In genomic region chr6:315921-316752, GRCh38 we compare ENCODE assay signal across 18 cellular contexts. TPM values are rescaled to one million over a fixed set of nuclear protein-coding genes. Genes with fewer than 3 reads are reported as not detected.
DNase-seq lines count a peak whose midpoint lies in the region; ATAC-seq, FAIRE-seq and TF ChIP-seq lines count a peak whose summit lies in the region.
"Had no signal": no experiment of that assay in that cellular context is flagged by ENCODE, and none has a peak within 500 bp of the region (broad histone marks: within the 10 kb centered on the region; RNA-seq: fewer than 3 reads in every experiment).

No MANE protein-coding gene starts in this region.

- POLR2A ChIA-PET in endothelial cell of umbilical vein (lab: Charles Lee) = no interaction called here

- TF ChIP-seq POLR2A in endothelial cell of umbilical vein (IDR thresholded peaks at IDR 0.05; ENCODE audit: low read depth, low read length) = no peak

- CTCF ChIA-PET in endothelial cell of umbilical vein (lab: Charles Lee) = interaction anchor here (0.6 to 1.0 kb wide), 2 partner anchors 10 to 419 kb away, joined by 3 to 4 read pairs; no protein-coding TSS in a partner anchor

- H3K27ac Mint-ChIP-seq in CD4-positive, CD25-positive, alpha-beta regulatory T cell = peak overlapping the region; percentile 4 to 16 (median 4)
- no peak overlapping the region for H3K27ac Mint-ChIP-seq in stimulated activated effector memory CD8-positive, alpha-beta T cell treated with anti-CD3 and anti-CD28 coated beads, Interleukin-12 subunit alpha, Interleukin-12 subunit beta, amount 100 ng/mL, for 72 hours
- no peak overlapping the region for H3K27ac Mint-ChIP-seq in endodermal cell

- 88% methylated on average over 9 to 10 of the region's 10 CpGs for whole genome bisulfite sequencing in endodermal cell (ENCODE audit: insufficient coverage in 1 of 2, insufficient read length in 1 of 2), 2 experiments

- TF ChIP-seq CTCF in endothelial cell of umbilical vein (IDR thresholded peaks at IDR 0.05; ENCODE audit: extremely low read depth in 1 of 2, insufficient read depth in 1 of 2, low read depth in 1 of 2, low read length in 2 of 2) = no peak
- no peak for TF ChIP-seq CTCF in endodermal cell (conservative IDR thresholded peaks at IDR 0.05)

- H3K4me2 ChIP-seq in endothelial cell of umbilical vein (ENCODE audit: insufficient read depth, low read length) = no peak overlapping the region

- H4K20me1 ChIP-seq in endothelial cell of umbilical vein (replicated peaks; ENCODE audit: control insufficient read depth, extremely low read depth, insufficient read depth, low read length) = peaks cover 3% of the 10 kb centered on the region

- H3K27me3 ChIP-seq in CD4-positive, CD25-positive, alpha-beta regulatory T cell (ENCODE audit: control insufficient read depth, insufficient read depth, low read length) = no peaks in the 10 kb centered on the region
- no peaks in the 10 kb centered on the region for H3K27me3 ChIP-seq in endothelial cell of umbilical vein (ENCODE audit: control insufficient read depth in 2 of 2, insufficient read depth in 2 of 2, low read length in 2 of 2)
- H3K27me3 ChIP-seq in endodermal cell (ENCODE audit: control insufficient read depth, insufficient read depth, low read length, poor library complexity, severe bottlenecking) = no peaks in the 10 kb centered on the region
- H3K27me3 ChIP-seq: gastroesophageal sphincter had no signal

- no peak overlapping the region for H3K27ac ChIP-seq in CD4-positive, CD25-positive, alpha-beta regulatory T cell (ENCODE audit: insufficient read depth, low read length, poor library complexity, severe bottlenecking)
- no peak overlapping the region for H3K27ac ChIP-seq in endothelial cell of umbilical vein (ENCODE audit: insufficient read depth, low read depth, low read length)
- H3K27ac ChIP-seq in endodermal cell (ENCODE audit: low read depth, low read length) = no peak overlapping the region
- H3K27ac ChIP-seq: gastroesophageal sphincter, left ventricle myocardium inferior, RWPE1 had no signal

- no peak for ATAC-seq in CD4-positive, CD25-positive, alpha-beta regulatory T cell (ENCODE audit: low read depth in 2 of 2)
- ATAC-seq in HG03108 (IDR thresholded peaks at IDR 0.05; ENCODE audit: unreplicated experiment) (peak; percentile 23), HG02981 (IDR thresholded peaks at IDR 0.05; ENCODE audit: unreplicated experiment) (no peak)
- ATAC-seq in stimulated activated effector memory CD8-positive, alpha-beta T cell treated with anti-CD3 and anti-CD28 coated beads, Interleukin-12 subunit alpha, Interleukin-12 subunit beta, amount 100 ng/mL, for 72 hours = no peak
- ATAC-seq: gastroesophageal sphincter; naive thymus-derived CD4-positive, alpha-beta T cell had no signal

- no TSS peak for BruUV-seq in endothelial cell of umbilical vein (replicated peaks; lab: Mats Ljungman, UMichigan)

- peaks cover 26 to 52% (median 46%) of the 10 kb centered on the region in 4 donors for H3K4me1 Mint-ChIP-seq in CD4-positive, CD25-positive, alpha-beta regulatory T cell
- peaks cover 34% of the 10 kb centered on the region for H3K4me1 Mint-ChIP-seq in stimulated activated effector memory CD8-positive, alpha-beta T cell treated with anti-CD3 and anti-CD28 coated beads, Interleukin-12 subunit alpha, Interleukin-12 subunit beta, amount 100 ng/mL, for 72 hours
- peaks cover 2% of the 10 kb centered on the region for H3K4me1 Mint-ChIP-seq in endodermal cell

- no peak overlapping the region for H3K4me3 ChIP-seq in CD4-positive, CD25-positive, alpha-beta regulatory T cell (ENCODE audit: low read depth, low read length)
- no peak overlapping the region for H3K4me3 ChIP-seq in endothelial cell of umbilical vein (replicated peaks in 1 of 3; ENCODE audit: insufficient read depth in 1 of 3, low read depth in 1 of 3, low read length in 3 of 3)
- no peak overlapping the region for H3K4me3 ChIP-seq in endodermal cell (ENCODE audit: low read length)
- H3K4me3 ChIP-seq: gastroesophageal sphincter, left ventricle myocardium inferior had no signal

- H2AFZ ChIP-seq in endothelial cell of umbilical vein (ENCODE audit: low read depth, low read length) = no peak overlapping the region

- intact Hi-C loops in endothelial cell of umbilical vein (cut with micrococcal nuclease) = no loop called here

- H3K4me1 ChIP-seq in CD4-positive, CD25-positive, alpha-beta regulatory T cell (ENCODE audit: control insufficient read depth, insufficient read depth, low read length, poor library complexity, severe bottlenecking) = peaks cover 31% of the 10 kb centered on the region
- H3K4me1 ChIP-seq in endothelial cell of umbilical vein (ENCODE audit: control insufficient read depth, extremely low read depth, insufficient read depth, low read length) (no peaks in the 10 kb centered on the region), endodermal cell (ENCODE audit: control insufficient read depth, insufficient read depth, low read length) (no peaks in the 10 kb centered on the region)

- no peaks in the 10 kb centered on the region for H3K9me1 ChIP-seq in endothelial cell of umbilical vein (replicated peaks; ENCODE audit: control insufficient read depth, extremely low read depth, insufficient read depth, low read length)

- no peaks in the 10 kb centered on the region for H3K27me3 Mint-ChIP-seq in CD4-positive, CD25-positive, alpha-beta regulatory T cell
- no peaks in the 10 kb centered on the region for H3K27me3 Mint-ChIP-seq in endodermal cell (ENCODE audit: insufficient read depth)
- H3K27me3 Mint-ChIP-seq: naive thymus-derived CD4-positive, alpha-beta T cell had no signal

- DNase-seq in CD4-positive, CD25-positive, alpha-beta regulatory T cell = peak in 1 of 3 donors; percentile 33
- DNase-seq in GM19239 (ENCODE audit: insufficient read length, low spot score) = no peak
- no peak for DNase-seq in endothelial cell of umbilical vein (ENCODE audit: low read depth, low spot score)
- DNase-seq in stimulated activated effector memory CD8-positive, alpha-beta T cell treated with anti-CD3 and anti-CD28 coated beads, Interleukin-12 subunit alpha, Interleukin-12 subunit beta, amount 100 ng/mL, for 72 hours (ENCODE audit: low spot score in 2 of 2) = no peak
- DNase-seq in endodermal cell = no peak
- no peak for DNase-seq in activated CD4-positive, alpha-beta T cell treated with anti-CD3 and anti-CD28 coated beads, Interleukin-2, amount 50 U/mL, for 1 hour
- DNase-seq: activated CD8-positive, alpha-beta memory T cell treated with anti-CD3 and anti-CD28 coated beads for 24 hours; activated effector memory CD4-positive, alpha-beta T cell treated with Interleukin-2 at 50 U/mL for 16 hours; IMR-90; left ventricle myocardium inferior; naive thymus-derived CD4-positive, alpha-beta T cell; NCI-H1092; NCI-H82; posterior cingulate gyrus had no signal

- H3K36me3 Mint-ChIP-seq in CD4-positive, CD25-positive, alpha-beta regulatory T cell = peaks cover 6% of the 10 kb centered on the region
- peaks cover 12% of the 10 kb centered on the region for H3K36me3 Mint-ChIP-seq in stimulated activated effector memory CD8-positive, alpha-beta T cell treated with anti-CD3 and anti-CD28 coated beads, Interleukin-12 subunit alpha, Interleukin-12 subunit beta, amount 100 ng/mL, for 72 hours
- H3K36me3 Mint-ChIP-seq in endodermal cell (ENCODE audit: low read depth) = peaks cover 5% of the 10 kb centered on the region

- H3K4me3 Mint-ChIP-seq in CD4-positive, CD25-positive, alpha-beta regulatory T cell = peak overlapping the region in 1 of 4 donors; percentile 20
- H3K4me3 Mint-ChIP-seq in stimulated activated effector memory CD8-positive, alpha-beta T cell treated with anti-CD3 and anti-CD28 coated beads, Interleukin-12 subunit alpha, Interleukin-12 subunit beta, amount 100 ng/mL, for 72 hours = no peak overlapping the region
- no peak overlapping the region for H3K4me3 Mint-ChIP-seq in endodermal cell
- H3K4me3 Mint-ChIP-seq: naive thymus-derived CD4-positive, alpha-beta T cell had no signal

- dilution Hi-C loops in endothelial cell of umbilical vein (cut with MboI; ENCODE audit: extremely low pct_ligation_motif_present, low sequenced_read_pairs) = no loop called here

- H3K9me3 Mint-ChIP-seq in CD4-positive, CD25-positive, alpha-beta regulatory T cell = peaks cover 0 to 4% (median 0%) of the 10 kb centered on the region in 7 donors
- no peaks in the 10 kb centered on the region for H3K9me3 Mint-ChIP-seq in stimulated activated effector memory CD8-positive, alpha-beta T cell treated with anti-CD3 and anti-CD28 coated beads, Interleukin-12 subunit alpha, Interleukin-12 subunit beta, amount 100 ng/mL, for 72 hours
- peaks cover 49% of the 10 kb centered on the region for H3K9me3 Mint-ChIP-seq in endodermal cell

- FAIRE-seq in GM19239 (lab: Jason Lieb, UNC) = peak; percentile 11
- FAIRE-seq in endothelial cell of umbilical vein (lab: Jason Lieb, UNC) = peak; percentile 18

- H3K36me3 ChIP-seq in CD4-positive, CD25-positive, alpha-beta regulatory T cell (ENCODE audit: control insufficient read depth, insufficient read depth, low read length) = no peaks in the 10 kb centered on the region
- no peaks in the 10 kb centered on the region for H3K36me3 ChIP-seq in endothelial cell of umbilical vein (ENCODE audit: control insufficient read depth in 2 of 2, extremely low read depth in 1 of 2, insufficient read depth in 2 of 2, low read length in 2 of 2)
- peaks cover 6% of the 10 kb centered on the region for H3K36me3 ChIP-seq in endodermal cell (ENCODE audit: control insufficient read depth, insufficient read depth, low read length)
- H3K36me3 ChIP-seq: gastroesophageal sphincter, left ventricle myocardium inferior had no signal

- no peaks in the 10 kb centered on the region for H3K9me3 ChIP-seq in CD4-positive, CD25-positive, alpha-beta regulatory T cell (ENCODE audit: control insufficient read depth in 2 of 2, low read length in 2 of 2)
- H3K9me3 ChIP-seq in endothelial cell of umbilical vein (replicated peaks; ENCODE audit: control insufficient read depth, insufficient read depth, low read length) (no peaks in the 10 kb centered on the region), endodermal cell (ENCODE audit: control insufficient read depth, low read length) (no peaks in the 10 kb centered on the region)
- H3K9me3 ChIP-seq: gastroesophageal sphincter, left ventricle myocardium inferior had no signal

- H3K9ac ChIP-seq in endothelial cell of umbilical vein (replicated peaks; ENCODE audit: extremely low read depth, insufficient read depth, low read length) = no peak overlapping the region
- no peak overlapping the region for H3K9ac ChIP-seq in endodermal cell (ENCODE audit: extremely low read depth, low read length, poor library complexity, severe bottlenecking)

- no peaks in the 10 kb centered on the region for H3K79me2 ChIP-seq in endothelial cell of umbilical vein (ENCODE audit: control insufficient read depth, insufficient read depth, low read length)

RNA-seq across cellular contexts. Expression of gene DUSP22, which starts 23.9 kb away (rescaled TPM):
- total RNA-seq in CD4-positive, CD25-positive, alpha-beta regulatory T cell = 46.6 TPM
- polyA plus RNA-seq in CD4-positive, CD25-positive, alpha-beta regulatory T cell = 10 to 100 TPM; 45.5 to 48.5 (median 47.5) TPM
- total RNA-seq in endothelial cell of umbilical vein (32.6 and 33.9 TPM in 2 replicates), endodermal cell (10 to 100 TPM; 33.5 to 35.4 TPM)
- polyA plus RNA-seq in endothelial cell of umbilical vein = 16.1 and 23.2 TPM in 2 replicates
- 15.0 TPM in 2 replicates for polyA plus RNA-seq in endothelial cell of umbilical vein (2011; cell fraction: cytosol; rRNA removed)
- 44.1 and 52.3 TPM in 2 replicates for polyA plus RNA-seq in endothelial cell of umbilical vein (2011; cell fraction: nucleus; rRNA removed)
- polyA plus RNA-seq in endothelial cell of umbilical vein (2012) = 33.6 and 34.6 TPM in 2 replicates
- polyA minus RNA-seq in endothelial cell of umbilical vein = 19.5 and 28.2 TPM in 2 replicates
- polyA minus RNA-seq in endothelial cell of umbilical vein (2011; cell fraction: cytosol; rRNA and poly(A)+ RNA removed) = 2.2 TPM
- polyA minus RNA-seq in endothelial cell of umbilical vein (2011; cell fraction: nucleus; rRNA and poly(A)+ RNA removed) = 17.2 and 20.1 TPM in 2 replicates
- 41.4 TPM for polyA plus RNA-seq in endodermal cell (2013, experiment 1 of 2)
- polyA plus RNA-seq in endodermal cell (2013, experiment 2 of 2) = 38.1 TPM

Comparison
In these comparisons a context has a peak if more than half of its experiments do, and no peak if none do; other contexts are left out.
1. H3K27ac Mint-ChIP-seq: peak in CD4-positive, CD25-positive, alpha-beta regulatory T cell (3 of 3); none in stimulated activated effector memory CD8-positive, alpha-beta T cell treated with anti-CD3 and anti-CD28 coated beads, Interleukin-12 subunit alpha, Interleukin-12 subunit beta, amount 100 ng/mL, for 72 hours (single experiment) and endodermal cell (single experiment).